6 cellular contexts compared by ENCODE assay signal in genomic region chr19:32885255-32885654, GRCh38. TPM values are rescaled to one million over a fixed set of nuclear protein-coding genes. Genes with fewer than 3 reads are reported as not detected.
"Had no signal": no experiment of that assay in that cellular context is flagged by ENCODE, and none has a peak within 500 bp of the region (broad histone marks: within the 10 kb centered on the region; RNA-seq: fewer than 3 reads in every experiment).

No MANE protein-coding gene starts in this region.

RNA-seq across cellular contexts. Expression of gene SLC7A9, which starts 15.7 kb away (rescaled TPM):
- total RNA-seq: GM23338, H1, H9, HFFc6, HT1080 had no signal
- polyA plus RNA-seq: IgD-negative memory B cell had no signal
